16 cellular contexts compared by ENCODE assay signal in genomic region chr16:85301171-85301690, GRCh38.
A peak's percentile ranks its signal among the peaks of the same experiment; 100 is the strongest.
DNase-seq lines count a peak whose midpoint lies in the region; ATAC-seq and TF ChIP-seq lines count a peak whose summit lies in the region.
"Had no signal": no experiment of that assay in that cellular context is flagged by ENCODE, and none has a peak within 500 bp of the region (broad histone marks: within the 10 kb centered on the region; RNA-seq: fewer than 3 reads in every experiment).

No MANE protein-coding gene starts in this region.

- H3K27me3 ChIP-seq in WERI-Rb-1 (ENCODE audit: insufficient read depth, low read depth, severe bottlenecking) (no peaks in the 10 kb centered on the region), parathyroid adenoma (ENCODE audit: control insufficient read depth, insufficient read depth, low read length) (no peaks in the 10 kb centered on the region)

- H2AFZ ChIP-seq in parathyroid adenoma = peak overlapping the region; percentile 45

- no peak for TF ChIP-seq CTCF in WERI-Rb-1 (IDR thresholded peaks at IDR 0.05; ENCODE audit: low read depth, low read length)
- TF ChIP-seq CTCF in parathyroid adenoma (IDR thresholded peaks at IDR 0.05) = no peak

- peaks cover 14% of the 10 kb centered on the region for H3K79me2 ChIP-seq in parathyroid adenoma

- H3K27ac ChIP-seq in WERI-Rb-1 (peak overlapping the region; percentile 95), parathyroid adenoma (peak overlapping the region; percentile 58)
- H3K27ac ChIP-seq: thoracic aorta had no signal

- H3K9me3 ChIP-seq in WERI-Rb-1 (ENCODE audit: severe bottlenecking) (no peaks in the 10 kb centered on the region), parathyroid adenoma (ENCODE audit: control insufficient read depth, low read length) (no peaks in the 10 kb centered on the region)
- H3K9me3 ChIP-seq: thoracic aorta had no signal

- no peaks in the 10 kb centered on the region for H3K36me3 ChIP-seq in WERI-Rb-1
- H3K36me3 ChIP-seq in parathyroid adenoma (ENCODE audit: control insufficient read depth, insufficient read depth, low read length) = no peaks in the 10 kb centered on the region
- H3K36me3 ChIP-seq: thoracic aorta had no signal

- peak; percentile 46 for DNase-seq in NCI-H82 (lab: John Stamatoyannopoulos, UW)
- DNase-seq in NCI-H82 treated with DMSO at 0.1 percent for 48 hours (lab: John Stamatoyannopoulos, UW; ENCODE audit: unreplicated experiment) = no peak
- DNase-seq in NCI-H128 (lab: John Stamatoyannopoulos, UW; ENCODE audit: unreplicated experiment) = peak; percentile 47
- no peak for DNase-seq in WERI-Rb-1
- no peak for DNase-seq in SHP77 (lab: John Stamatoyannopoulos, UW)
- DNase-seq in stimulated activated CD4-positive, alpha-beta T cell treated with anti-CD3 and anti-CD28 coated beads, Interleukin-4, amount 100 ng/mL, for 24 hours = no peak
- DNase-seq: activated CD4-positive, alpha-beta T cell treated with anti-CD3 and anti-CD28 coated beads, Interleukin-2, amount 10 ng/mL, durations not matched to agents 24 days and 14 days; activated CD8-positive, alpha-beta memory T cell treated with anti-CD3 and anti-CD28 coated beads, Interleukin-2, amount 50 U/mL, for 48 hours; activated gamma-delta T cell; foreskin fibroblast; KG1; kidney glomerular epithelial cell; MV-4-11 had no signal

- peaks cover 28% of the 10 kb centered on the region for H3K4me1 ChIP-seq in parathyroid adenoma

- peak overlapping the region; percentile 52 for H3K4me2 ChIP-seq in parathyroid adenoma (ENCODE audit: low read length)

- no peak overlapping the region for H3K9ac ChIP-seq in parathyroid adenoma

- no peak for ATAC-seq in HG02763 (IDR thresholded peaks at IDR 0.05; ENCODE audit: unreplicated experiment)

- peak overlapping the region; percentile 21; the same call in 1 of the 2 replicates for H3K4me3 ChIP-seq in WERI-Rb-1 (ENCODE audit: low read depth, low read length)
- H3K4me3 ChIP-seq in parathyroid adenoma (ENCODE audit: low read depth, low read length) = no peak overlapping the region
- H3K4me3 ChIP-seq: thoracic aorta had no signal

Comparison
In these comparisons a context has a peak if more than half of its experiments do, and no peak if none do; other contexts are left out.
1. DNase-seq: peak in NCI-H82 (single experiment) and NCI-H128 (single experiment); none in NCI-H82 treated with DMSO at 0.1 percent for 48 hours (single experiment), WERI-Rb-1 (single experiment), SHP77 (0 of 2) and stimulated activated CD4-positive, alpha-beta T cell treated with anti-CD3 and anti-CD28 coated beads, Interleukin-4, amount 100 ng/mL, for 24 hours (single experiment).